In the genomic region with DNA sequence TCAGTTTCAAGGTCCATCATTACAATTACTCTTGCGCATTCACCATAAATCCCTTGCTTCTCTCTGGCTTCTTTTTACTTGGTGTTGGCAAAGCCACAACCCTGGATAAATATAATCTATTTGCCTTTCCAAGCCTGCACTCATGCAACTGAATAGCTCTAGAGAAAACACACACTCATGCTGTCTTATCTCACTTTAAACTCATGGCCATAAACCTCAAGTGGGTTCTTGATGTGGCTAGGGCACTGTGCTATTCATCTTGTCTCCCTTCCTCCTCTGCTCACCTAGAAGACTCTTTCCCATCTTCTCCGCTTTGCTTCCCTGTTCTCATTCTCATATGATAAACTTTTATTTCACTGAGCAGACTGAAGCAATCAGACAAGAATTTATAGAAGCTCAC, we compare ENCODE assay signal across 16 cellular contexts.
"Had no signal": no experiment of that assay in that cellular context is flagged by ENCODE, and none has a peak within 500 bp of the region (broad histone marks: within the 10 kb centered on the region; RNA-seq: fewer than 3 reads in every experiment).

No MANE protein-coding gene starts in this region.

- H3K36me3 ChIP-seq: heart left ventricle, WERI-Rb-1 had no signal

- H3K9me3 ChIP-seq: heart left ventricle had no signal

- H3K27ac Mint-ChIP-seq: activated CD8-positive, alpha-beta T cell treated with anti-CD3 and anti-CD28 coated beads, Interleukin-2, amount 10 ng/mL, durations not matched to agents 7 days and 5 days; activated naive CD8-positive, alpha-beta T cell treated with anti-CD3 and anti-CD28 coated beads, Interleukin-2, amount 50 U/mL, for 24 hours; activated T-helper 1 cell treated with anti-CD3 and anti-CD28 coated beads, Interleukin-12 subunit alpha, Interleukin-12 subunit beta, Interleukin-2, Interleukin-4 antibody, amounts not matched to agents 30 ng/mL and 10 ng/mL and 1 ng/mL, durations not matched to agents 14 hours and 24 hours and 36 hours; memory B cell; natural killer cell treated with Interleukin-12 subunit alpha and Interleukin-12 subunit beta and Interleukin-15 and Interleukin-18, amount 100 ng/mL, for 72 hours; progenitor cell of endocrine pancreas had no signal

- ATAC-seq: activated CD8-positive, alpha-beta T cell treated with anti-CD3 and anti-CD28 coated beads, Interleukin-2, amount 10 ng/mL, durations not matched to agents 7 days and 5 days; activated naive CD8-positive, alpha-beta T cell treated with anti-CD3 and anti-CD28 coated beads, Interleukin-2, amount 50 U/mL, for 24 hours; natural killer cell treated with Interleukin-12 subunit alpha and Interleukin-12 subunit beta and Interleukin-15 and Interleukin-18, amount 100 ng/mL, for 72 hours; stimulated activated naive CD8-positive, alpha-beta T cell treated with anti-CD3 and anti-CD28 coated beads, Interleukin-15, Interleukin-2, amounts not matched to agents 100 U/mL and 50 U/mL, for 24 hours had no signal

- H3K36me3 Mint-ChIP-seq: memory B cell; natural killer cell treated with Interleukin-12 subunit alpha and Interleukin-12 subunit beta and Interleukin-15 and Interleukin-18, amount 100 ng/mL, for 72 hours had no signal

- DNase-seq: activated CD4-positive, alpha-beta T cell treated with anti-CD3 and anti-CD28 coated beads, Interleukin-2, amount 50 U/mL, for 1 hour; activated CD4-positive, CD25-positive, alpha-beta regulatory T cell treated with anti-CD3 and anti-CD28 coated beads, Interleukin-2, amount 50 U/mL, for 72 hours; activated CD8-positive, alpha-beta T cell treated with anti-CD3 and anti-CD28 coated beads, Interleukin-2, amount 10 ng/mL, durations not matched to agents 7 days and 5 days; activated gamma-delta T cell; activated naive CD4-positive, alpha-beta T cell treated with anti-CD3 and anti-CD28 coated beads, Interleukin-2, amount 50 U/mL, for 16 hours; activated naive CD8-positive, alpha-beta T cell treated with anti-CD3 and anti-CD28 coated beads, Interleukin-2, amount 50 U/mL, for 24 hours; effector CD4-positive, alpha-beta T cell; heart left ventricle; retina; stimulated activated CD4-positive, alpha-beta T cell treated with anti-CD3 and anti-CD28 coated beads, Interleukin-4, amount 100 ng/mL, for 24 hours; stimulated activated naive CD8-positive, alpha-beta T cell treated with anti-CD3 and anti-CD28 coated beads, Interleukin-15, Interleukin-2, amounts not matched to agents 100 U/mL and 50 U/mL, for 24 hours; WERI-Rb-1 had no signal

- H3K4me1 ChIP-seq: heart left ventricle had no signal

- H3K9me3 Mint-ChIP-seq: activated naive CD8-positive, alpha-beta T cell treated with anti-CD3 and anti-CD28 coated beads, Interleukin-2, amount 50 U/mL, for 24 hours; activated T-helper 1 cell treated with anti-CD3 and anti-CD28 coated beads, Interleukin-12 subunit alpha, Interleukin-12 subunit beta, Interleukin-2, Interleukin-4 antibody, amounts not matched to agents 30 ng/mL and 10 ng/mL and 1 ng/mL, durations not matched to agents 14 hours and 24 hours and 36 hours; memory B cell; natural killer cell treated with Interleukin-12 subunit alpha and Interleukin-12 subunit beta and Interleukin-15 and Interleukin-18, amount 100 ng/mL, for 72 hours had no signal

- H3K4me1 Mint-ChIP-seq: activated naive CD8-positive, alpha-beta T cell treated with anti-CD3 and anti-CD28 coated beads, Interleukin-2, amount 50 U/mL, for 24 hours had no signal

- H3K27me3 ChIP-seq: heart left ventricle had no signal

- H3K4me3 Mint-ChIP-seq: activated CD8-positive, alpha-beta T cell treated with anti-CD3 and anti-CD28 coated beads, Interleukin-2, amount 10 ng/mL, durations not matched to agents 7 days and 5 days; activated naive CD8-positive, alpha-beta T cell treated with anti-CD3 and anti-CD28 coated beads, Interleukin-2, amount 50 U/mL, for 24 hours; activated T-helper 1 cell treated with anti-CD3 and anti-CD28 coated beads, Interleukin-12 subunit alpha, Interleukin-12 subunit beta, Interleukin-2, Interleukin-4 antibody, amounts not matched to agents 30 ng/mL and 10 ng/mL and 1 ng/mL, durations not matched to agents 14 hours and 24 hours and 36 hours; memory B cell; natural killer cell treated with Interleukin-12 subunit alpha and Interleukin-12 subunit beta and Interleukin-15 and Interleukin-18, amount 100 ng/mL, for 72 hours had no signal

- H3K4me3 ChIP-seq: heart left ventricle had no signal

- H3K27me3 Mint-ChIP-seq: activated naive CD8-positive, alpha-beta T cell treated with anti-CD3 and anti-CD28 coated beads, Interleukin-2, amount 50 U/mL, for 24 hours; memory B cell; natural killer cell treated with Interleukin-12 subunit alpha and Interleukin-12 subunit beta and Interleukin-15 and Interleukin-18, amount 100 ng/mL, for 72 hours; progenitor cell of endocrine pancreas had no signal

- H3K27ac ChIP-seq: WERI-Rb-1 had no signal
